Comparison of ENCODE assay signal across 27 cellular contexts in the genomic region with DNA sequence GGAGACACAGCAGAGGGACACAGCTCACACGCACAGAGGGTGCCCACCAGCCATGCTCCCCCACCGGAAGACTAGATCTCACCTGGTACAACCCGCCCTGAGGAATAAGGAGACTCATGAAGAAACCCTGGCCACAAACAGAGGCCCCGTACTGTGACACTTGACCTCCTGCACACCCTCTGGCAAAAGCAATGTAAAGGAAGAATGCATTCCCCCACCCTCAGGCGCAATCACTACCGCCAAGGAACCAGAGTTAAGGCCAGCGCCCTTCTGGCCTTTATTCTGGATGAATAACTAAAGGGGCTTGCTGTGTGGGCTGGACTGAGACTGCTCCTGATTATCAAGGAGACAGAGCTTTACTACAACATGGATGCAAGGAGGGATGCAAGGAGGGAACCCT.
"Had no signal": no experiment of that assay in that cellular context is flagged by ENCODE, and none has a peak within 500 bp of the region (broad histone marks: within the 10 kb centered on the region; RNA-seq: fewer than 3 reads in every experiment).

No MANE protein-coding gene starts in this region.

- H2AFZ ChIP-seq: hepatocyte had no signal

- H3K4me3 Mint-ChIP-seq: mesothelial cell of epicardium; naive B cell; natural killer cell; nephron progenitor cell; stimulated activated naive B cell treated with anti-CD40 and anti-IgM and Interleukin-4, amounts not matched to agents 10 μg/mL and 1 μg/mL and 100 μg/mL, for 72 hours had no signal

- H3K79me2 ChIP-seq: hepatocyte had no signal

- ATAC-seq: left colon; left lung; lower lobe of right lung; natural killer cell; right lobe of liver; stimulated activated naive CD8-positive, alpha-beta T cell treated with anti-CD3 and anti-CD28 coated beads, Interleukin-15, Interleukin-2, amounts not matched to agents 100 U/mL and 50 U/mL, for 24 hours had no signal

- H3K36me3 ChIP-seq: left lung, lower lobe of right lung, ovary, right atrium auricular region, right lobe of liver, stomach, thyroid gland, transverse colon, upper lobe of left lung had no signal

- H3K27ac Mint-ChIP-seq: mesothelial cell of epicardium; naive B cell; natural killer cell; nephron progenitor cell; progenitor cell of endocrine pancreas; stimulated activated naive B cell treated with anti-CD40 and anti-IgM and Interleukin-4, amounts not matched to agents 10 μg/mL and 1 μg/mL and 100 μg/mL, for 72 hours had no signal

- H3K4me3 ChIP-seq: hepatocyte, left lung, lower lobe of right lung, ovary, right atrium auricular region, right lobe of liver, smooth muscle cell, stomach, testis, thyroid gland, transverse colon, upper lobe of left lung had no signal

- H3K9me3 ChIP-seq: left lung, lower lobe of right lung, ovary, right atrium auricular region, right lobe of liver, stomach, testis, thyroid gland, transverse colon, upper lobe of left lung had no signal

- DNase-seq: left colon; left lung; lower lobe of right lung; mesendoderm; naive B cell; natural killer cell; nephron progenitor cell; ovary; right lobe of liver; stimulated activated CD4-positive, alpha-beta T cell treated with anti-CD3 and anti-CD28 coated beads, Interleukin-1b, Interleukin-23, amount 100 ng/mL, for 48 hours; stimulated activated CD4-positive, alpha-beta T cell treated with anti-CD3 and anti-CD28 coated beads, Interleukin-2, amount 100 ng/mL, for 48 hours; stimulated activated CD4-positive, alpha-beta T cell treated with anti-CD3 and anti-CD28 coated beads, Interleukin-4, amount 100 ng/mL, for 4 hours; stimulated activated CD8-positive, alpha-beta memory T cell treated with anti-CD3 and anti-CD28 coated beads, Interleukin-4, amount 100 ng/mL, for 48 hours; stimulated activated naive B cell treated with anti-CD40 and anti-IgM and Interleukin-4, amounts not matched to agents 10 μg/mL and 1 μg/mL and 100 μg/mL, for 72 hours; stimulated activated naive CD8-positive, alpha-beta T cell treated with anti-CD3 and anti-CD28 coated beads, Interleukin-15, Interleukin-2, amounts not matched to agents 100 U/mL and 50 U/mL, for 24 hours; stomach; testis; thyroid gland; transverse colon; upper lobe of left lung had no signal

- H3K4me1 ChIP-seq: left lung, lower lobe of right lung, right atrium auricular region, stomach, testis, thyroid gland, upper lobe of left lung had no signal

- H3K36me3 Mint-ChIP-seq: mesothelial cell of epicardium; naive B cell; natural killer cell; stimulated activated naive B cell treated with anti-CD40 and anti-IgM and Interleukin-4, amounts not matched to agents 10 μg/mL and 1 μg/mL and 100 μg/mL, for 72 hours had no signal

- H3K4me1 Mint-ChIP-seq: naive B cell; natural killer cell; stimulated activated naive B cell treated with anti-CD40 and anti-IgM and Interleukin-4, amounts not matched to agents 10 μg/mL and 1 μg/mL and 100 μg/mL, for 72 hours had no signal

- H3K27ac ChIP-seq: hepatocyte, left lung, lower lobe of right lung, ovary, right atrium auricular region, right lobe of liver, stomach, testis, thyroid gland, transverse colon, upper lobe of left lung had no signal

- H3K27me3 Mint-ChIP-seq: naive B cell; stimulated activated naive B cell treated with anti-CD40 and anti-IgM and Interleukin-4, amounts not matched to agents 10 μg/mL and 1 μg/mL and 100 μg/mL, for 72 hours had no signal

- FAIRE-seq: keratinocyte, urothelium cell line had no signal

- H3K27me3 ChIP-seq: hepatocyte, left lung, ovary, right atrium auricular region, right lobe of liver, stomach, testis, thyroid gland, transverse colon, upper lobe of left lung had no signal

- H3K4me2 ChIP-seq: hepatocyte, smooth muscle cell had no signal
